Comparison of ENCODE assay signal across 20 cellular contexts in the genomic region with DNA sequence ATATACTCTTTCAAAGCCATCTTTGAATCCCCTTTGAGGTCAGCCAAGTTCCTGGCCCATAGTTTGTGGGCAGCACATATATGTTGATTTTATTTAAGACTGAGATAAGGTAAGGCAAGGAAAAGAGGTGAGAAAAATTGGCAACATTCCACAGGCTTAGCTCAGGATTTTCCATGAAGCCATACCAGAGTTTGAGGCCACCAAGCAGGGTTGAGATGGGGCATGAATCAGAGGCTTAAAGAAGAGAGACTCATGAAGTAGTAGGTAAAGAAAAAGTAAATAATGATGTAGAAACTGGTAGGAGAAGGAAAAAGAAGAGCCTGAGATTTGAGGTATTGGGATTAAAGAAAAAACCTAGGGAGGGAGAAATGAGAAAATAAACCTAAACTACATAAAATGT.
DNase-seq lines count a peak whose midpoint lies in the region; ATAC-seq, FAIRE-seq and TF ChIP-seq lines count a peak whose summit lies in the region.
"Had no signal": no experiment of that assay in that cellular context is flagged by ENCODE, and none has a peak within 500 bp of the region (broad histone marks: within the 10 kb centered on the region; RNA-seq: fewer than 3 reads in every experiment).

No MANE protein-coding gene starts in this region.

- no peak for ATAC-seq in activated T-cell treated with anti-CD3 and anti-CD28 coated beads, Interleukin-2, amount 50 U/mL, for 72 hours (replicated peaks in 1 of 2)
- no peak for ATAC-seq in gastrocnemius medialis
- no peak for ATAC-seq in GM18520 (IDR thresholded peaks at IDR 0.05; ENCODE audit: unreplicated experiment)
- ATAC-seq: GM23338 had no signal

- H3K27ac Mint-ChIP-seq in activated T-cell treated with anti-CD3 and anti-CD28 coated beads, Interleukin-2, amount 50 U/mL, for 72 hours, result peak overlapping the region; percentile 52
- H3K27ac Mint-ChIP-seq in dendritic cell treated with granulocyte-macrophage colony-stimulating factor and Interleukin-4, amounts not matched to agents 40 ng/mL and 50 ng/mL, for 4 days, result peak overlapping the region; percentile 77
- H3K27ac Mint-ChIP-seq: GM23338 had no signal

- no peak for DNase-seq in activated T-cell treated with anti-CD3 and anti-CD28 coated beads, Interleukin-2, amount 50 U/mL, for 72 hours
- no peak for DNase-seq in activated T-cell treated with anti-CD3 and anti-CD28 coated beads, Interleukin-2, amount 50 U/mL, for 1 hour
- peak; percentile 11 for DNase-seq in H4 (ENCODE audit: low spot score)
- DNase-seq in gastrocnemius medialis, result no peak
- DNase-seq in small intestine, result no peak
- no peak for DNase-seq in 8988T
- DNase-seq: DMS 273 treated with DMSO at 0.1 percent for 48 hours, GF-D8, KG1, NCI-H1436, NCI-H2029, NCI-H2171, NCI-H446 had no signal

- H3K9me3 ChIP-seq in gastrocnemius medialis (no peaks in the 10 kb centered on the region), small intestine (ENCODE audit: control insufficient read depth, low read depth) (no peaks in the 10 kb centered on the region)
- H3K9me3 ChIP-seq: BLaER1 had no signal

- H3K27ac ChIP-seq in gastrocnemius medialis, result peak overlapping the region; percentile 65 to 91 (median 68)
- no peak overlapping the region for H3K27ac ChIP-seq in small intestine (ENCODE audit: low read depth in 1 of 2, low read length in 1 of 2)
- H3K27ac ChIP-seq: BLaER1 had no signal

- H3K27me3 ChIP-seq in gastrocnemius medialis (no peaks in the 10 kb centered on the region), small intestine (ENCODE audit: control insufficient read depth in 2 of 2, insufficient read depth in 2 of 2, low read length in 2 of 2) (no peaks in the 10 kb centered on the region)
- H3K27me3 ChIP-seq: BLaER1 had no signal

- H3K4me1 Mint-ChIP-seq in activated T-cell treated with anti-CD3 and anti-CD28 coated beads, Interleukin-2, amount 50 U/mL, for 72 hours (ENCODE audit: low read depth), result peaks cover 27% of the 10 kb centered on the region
- H3K4me1 Mint-ChIP-seq in dendritic cell treated with granulocyte-macrophage colony-stimulating factor and Interleukin-4, amounts not matched to agents 40 ng/mL and 50 ng/mL, for 4 days (ENCODE audit: low read depth), result peaks cover 68% of the 10 kb centered on the region

- H3K4me3 Mint-ChIP-seq in activated T-cell treated with anti-CD3 and anti-CD28 coated beads, Interleukin-2, amount 50 U/mL, for 72 hours, result no peak overlapping the region
- no peak overlapping the region for H3K4me3 Mint-ChIP-seq in dendritic cell treated with granulocyte-macrophage colony-stimulating factor and Interleukin-4, amounts not matched to agents 40 ng/mL and 50 ng/mL, for 4 days
- H3K4me3 Mint-ChIP-seq: GM23338 had no signal

- intact Hi-C loops in dendritic cell treated with granulocyte-macrophage colony-stimulating factor and Interleukin-4, amounts not matched to agents 40 ng/mL and 50 ng/mL, for 4 days (cut with micrococcal nuclease), result no loop called here
- intact Hi-C loops in gastrocnemius medialis (cut with DNase I; ENCODE audit: low total_unique reads), result no loop called here

- no peaks in the 10 kb centered on the region for H3K36me3 Mint-ChIP-seq in activated T-cell treated with anti-CD3 and anti-CD28 coated beads, Interleukin-2, amount 50 U/mL, for 72 hours (ENCODE audit: insufficient read depth in 2 of 2)
- H3K36me3 Mint-ChIP-seq in dendritic cell treated with granulocyte-macrophage colony-stimulating factor and Interleukin-4, amounts not matched to agents 40 ng/mL and 50 ng/mL, for 4 days (ENCODE audit: low read depth), result peaks cover 16% of the 10 kb centered on the region

- no peak for FAIRE-seq in small intestine (lab: Jason Lieb, UNC)
- FAIRE-seq: A204.1, GM12891, GM18507 had no signal

- TF ChIP-seq CTCF in gastrocnemius medialis (IDR thresholded peaks at IDR 0.05 in 4 of 5, conservative IDR thresholded peaks at IDR 0.05 in 1 of 5), result no peak

- no peak overlapping the region for H3K4me3 ChIP-seq in gastrocnemius medialis
- no peak overlapping the region for H3K4me3 ChIP-seq in small intestine (ENCODE audit: low read depth in 1 of 2, low read length in 2 of 2)
- H3K4me3 ChIP-seq: BLaER1, GM23338 had no signal

- no peak for TF ChIP-seq POLR2A in gastrocnemius medialis (IDR thresholded peaks at IDR 0.05)

- H3K9me3 Mint-ChIP-seq in activated T-cell treated with anti-CD3 and anti-CD28 coated beads, Interleukin-2, amount 50 U/mL, for 72 hours, result no peaks in the 10 kb centered on the region
- no peaks in the 10 kb centered on the region for H3K9me3 Mint-ChIP-seq in dendritic cell treated with granulocyte-macrophage colony-stimulating factor and Interleukin-4, amounts not matched to agents 40 ng/mL and 50 ng/mL, for 4 days
- H3K9me3 Mint-ChIP-seq: GM23338 had no signal

- H3K36me3 ChIP-seq in gastrocnemius medialis (no peaks in the 10 kb centered on the region), small intestine (ENCODE audit: control insufficient read depth in 2 of 2, insufficient read depth in 2 of 2, low read length in 2 of 2) (no peaks in the 10 kb centered on the region)

- peaks cover 30 to 70% of the 10 kb centered on the region in 2 donors for H3K4me1 ChIP-seq in gastrocnemius medialis
- H3K4me1 ChIP-seq in small intestine (ENCODE audit: control insufficient read depth in 2 of 2, insufficient read depth in 1 of 2, low read depth in 1 of 2, low read length in 1 of 2), result peaks cover 0 to 2% of the 10 kb centered on the region in 2 donors

- in situ Hi-C loops in gastrocnemius medialis (cut with MboI; ENCODE audit: low sequenced_read_pairs in 4 of 4), result no loop called here

- H3K27me3 Mint-ChIP-seq in activated T-cell treated with anti-CD3 and anti-CD28 coated beads, Interleukin-2, amount 50 U/mL, for 72 hours (ENCODE audit: low read depth), result no peaks in the 10 kb centered on the region
- no peaks in the 10 kb centered on the region for H3K27me3 Mint-ChIP-seq in dendritic cell treated with granulocyte-macrophage colony-stimulating factor and Interleukin-4, amounts not matched to agents 40 ng/mL and 50 ng/mL, for 4 days

Comparison
In these comparisons a context has a peak if more than half of its experiments do, and no peak if none do; other contexts are left out.
1. H3K27ac ChIP-seq: peak in gastrocnemius medialis (4 of 4); none in small intestine (0 of 2).